Comparison of ENCODE assay signal across 12 cellular contexts in genomic region chr12:24398605-24399004, GRCh38.
DNase-seq lines count a peak whose midpoint lies in the region; ATAC-seq and FAIRE-seq lines count a peak whose summit lies in the region.
"Had no signal": no experiment of that assay in that cellular context is flagged by ENCODE, and none has a peak within 500 bp of the region (broad histone marks: within the 10 kb centered on the region; RNA-seq: fewer than 3 reads in every experiment).

No MANE protein-coding gene starts in this region.

- H3K27ac Mint-ChIP-seq in stimulated activated memory B cell treated with anti-CD40 and anti-IgM and Interleukin-4, amounts not matched to agents 10 μg/mL and 1 μg/mL and 100 μg/mL, for 72 hours: peak overlapping the region; percentile 20
- H3K27ac Mint-ChIP-seq: immature natural killer cell had no signal

- no peaks in the 10 kb centered on the region for H3K36me3 Mint-ChIP-seq in stimulated activated memory B cell treated with anti-CD40 and anti-IgM and Interleukin-4, amounts not matched to agents 10 μg/mL and 1 μg/mL and 100 μg/mL, for 72 hours
- H3K36me3 Mint-ChIP-seq: immature natural killer cell had no signal

- FAIRE-seq in GM19239 (lab: Jason Lieb, UNC): peak; percentile 61

- peak overlapping the region; percentile 35 for H3K4me3 Mint-ChIP-seq in stimulated activated memory B cell treated with anti-CD40 and anti-IgM and Interleukin-4, amounts not matched to agents 10 μg/mL and 1 μg/mL and 100 μg/mL, for 72 hours

- DNase-seq in GM19239 (ENCODE audit: insufficient read length, low spot score) (no peak), Kasumi-1 (lab: John Stamatoyannopoulos, UW) (no peak)
- DNase-seq in stimulated activated naive CD8-positive, alpha-beta T cell treated with anti-CD3 and anti-CD28 coated beads, Interleukin-15, Interleukin-2, amounts not matched to agents 100 U/mL and 50 U/mL, for 24 hours: no peak
- no peak for DNase-seq in stimulated activated CD4-positive, alpha-beta T cell treated with anti-CD3 and anti-CD28 coated beads, Interleukin-2, amount 100 ng/mL, for 24 hours
- DNase-seq: adrenal gland, GM23248, NCI-H1436 treated with DMSO at 0.1 percent for 48 hours, substantia nigra had no signal

- H3K9me3 Mint-ChIP-seq in stimulated activated memory B cell treated with anti-CD40 and anti-IgM and Interleukin-4, amounts not matched to agents 10 μg/mL and 1 μg/mL and 100 μg/mL, for 72 hours: no peaks in the 10 kb centered on the region
- H3K9me3 Mint-ChIP-seq: immature natural killer cell had no signal

- ATAC-seq in HG02798 (IDR thresholded peaks at IDR 0.05; ENCODE audit: poor library complexity, unreplicated experiment) (peak; percentile 58), HG03558 (IDR thresholded peaks at IDR 0.05; ENCODE audit: extremely low read depth, unreplicated experiment) (peak; percentile 59)
- peak; percentile 89 for ATAC-seq in stimulated activated memory B cell treated with anti-CD40 and anti-IgM and Interleukin-4, amounts not matched to agents 10 μg/mL and 1 μg/mL and 100 μg/mL, for 72 hours
- ATAC-seq in stimulated activated naive CD8-positive, alpha-beta T cell treated with anti-CD3 and anti-CD28 coated beads, Interleukin-15, Interleukin-2, amounts not matched to agents 100 U/mL and 50 U/mL, for 24 hours: no peak

- H3K27me3 Mint-ChIP-seq in stimulated activated memory B cell treated with anti-CD40 and anti-IgM and Interleukin-4, amounts not matched to agents 10 μg/mL and 1 μg/mL and 100 μg/mL, for 72 hours: no peaks in the 10 kb centered on the region

- H3K4me1 Mint-ChIP-seq in stimulated activated memory B cell treated with anti-CD40 and anti-IgM and Interleukin-4, amounts not matched to agents 10 μg/mL and 1 μg/mL and 100 μg/mL, for 72 hours: peaks cover 10% of the 10 kb centered on the region
